20 cellular contexts compared by ENCODE assay signal in the genomic region with DNA sequence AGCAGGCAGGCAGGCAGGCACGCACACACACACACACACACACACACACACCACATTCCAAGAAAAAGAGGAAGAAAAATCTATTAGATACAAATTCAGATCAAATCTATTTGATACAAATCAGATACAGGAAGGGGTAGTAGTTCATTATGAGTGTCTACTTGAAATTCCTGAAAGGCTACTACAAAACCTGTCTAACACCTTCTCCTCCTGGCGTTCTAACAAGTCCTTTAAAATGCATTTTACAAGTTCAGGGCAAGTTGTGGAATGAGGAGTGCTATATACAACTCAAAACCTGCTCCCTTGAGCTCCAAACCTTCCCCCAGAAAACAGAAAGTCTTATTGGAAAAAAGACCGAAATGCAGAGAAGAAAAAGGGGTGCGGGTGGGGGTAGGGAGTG. TPM values are rescaled to one million over a fixed set of nuclear protein-coding genes. Genes with fewer than 3 reads are reported as not detected.
DNase-seq lines count a peak whose midpoint lies in the region; ATAC-seq, FAIRE-seq and TF ChIP-seq lines count a peak whose summit lies in the region.
"Had no signal": no experiment of that assay in that cellular context is flagged by ENCODE, and none has a peak within 500 bp of the region (broad histone marks: within the 10 kb centered on the region; RNA-seq: fewer than 3 reads in every experiment).

No MANE protein-coding gene starts in this region.

- H3K4me1 ChIP-seq in A549 (peaks cover 32% of the 10 kb centered on the region), endocrine pancreas (ENCODE audit: control insufficient read depth, insufficient read depth, low read length) (peaks cover 23% of the 10 kb centered on the region), lower lobe of right lung (peaks cover 28% of the 10 kb centered on the region), osteoblast (ENCODE audit: insufficient read depth, low read length) (peaks cover 8% of the 10 kb centered on the region), left ventricle myocardium inferior (no peaks in the 10 kb centered on the region)

- no peaks in the 10 kb centered on the region for H4K20me1 ChIP-seq in osteoblast (ENCODE audit: insufficient read depth, low read length)
- H4K20me1 ChIP-seq: BLaER1 treated with 17β-estradiol and CSF1 and Interleukin-3, amounts not matched to agents 10 nM and 100 nM had no signal

- H2AFZ ChIP-seq in osteoblast (ENCODE audit: low read length): no peak overlapping the region

- H3K27ac Mint-ChIP-seq in T-cell: no peak overlapping the region
- H3K27ac Mint-ChIP-seq: activated naive CD4-positive, alpha-beta T cell treated with anti-CD3 and anti-CD28 coated beads for 36 hours; naive thymus-derived CD4-positive, alpha-beta T cell had no signal

- peaks cover 15% of the 10 kb centered on the region for H3K79me2 ChIP-seq in osteoblast (ENCODE audit: insufficient read depth, low read length)

- CTCF ChIA-PET in A549 (lab: Yijun Ruan, JAX): no interaction called here
- CTCF ChIA-PET in T-cell (lab: Charles Lee): no interaction called here

- H3K27me3 Mint-ChIP-seq in T-cell: peaks cover 0 to 2% of the 10 kb centered on the region in 2 donors

- H3K4me2 ChIP-seq in A549: 0 out of 3 replicates have a peak overlapping the region, but pooled peaks have one; percentile 15
- no peak overlapping the region for H3K4me2 ChIP-seq in osteoblast (ENCODE audit: insufficient read depth, low read length)
- H3K4me2 ChIP-seq: BLaER1 treated with 17β-estradiol and CSF1 and Interleukin-3, amounts not matched to agents 10 nM and 100 nM had no signal

- no peak for TF ChIP-seq CTCF in A549 (IDR thresholded peaks at IDR 0.05)
- TF ChIP-seq CTCF in lower lobe of right lung (IDR thresholded peaks at IDR 0.05): no peak
- no peak for TF ChIP-seq CTCF in osteoblast (IDR thresholded peaks at IDR 0.05; ENCODE audit: extremely low read depth, low read depth, low read length)
- TF ChIP-seq CTCF in left ventricle myocardium inferior (IDR thresholded peaks at IDR 0.05; ENCODE audit: borderline replicate concordance): no peak

- H3K27me3 ChIP-seq in endocrine pancreas (ENCODE audit: control insufficient read depth, insufficient read depth, low read length) (no peaks in the 10 kb centered on the region), lower lobe of right lung (ENCODE audit: low read depth) (no peaks in the 10 kb centered on the region), osteoblast (ENCODE audit: insufficient read depth, low read length) (no peaks in the 10 kb centered on the region), left ventricle myocardium inferior (ENCODE audit: low read depth) (no peaks in the 10 kb centered on the region)
- H3K27me3 ChIP-seq: BLaER1 treated with 17β-estradiol and CSF1 and Interleukin-3, amounts not matched to agents 10 nM and 100 nM had no signal

- intact Hi-C loops in lower lobe of right lung (cut with DNase I) (no loop called here), left ventricle myocardium inferior (cut with micrococcal nuclease) (no loop called here)

- no peak overlapping the region for H3K4me3 Mint-ChIP-seq in T-cell
- H3K4me3 Mint-ChIP-seq: activated naive CD4-positive, alpha-beta T cell treated with anti-CD3 and anti-CD28 coated beads for 36 hours; naive thymus-derived CD4-positive, alpha-beta T cell had no signal

- H3K36me3 Mint-ChIP-seq in T-cell: no peaks in the 10 kb centered on the region

- no peak for DNase-seq in A549 (ENCODE audit: low read depth in 1 of 2, low spot score in 1 of 2)
- DNase-seq in LoVo (ENCODE audit: low spot score): peak; percentile 30
- DNase-seq in lower lobe of right lung: no peak
- DNase-seq in osteoblast (ENCODE audit: insufficient read length, low spot score, missing footprints): no peak
- no peak for DNase-seq in T-cell
- no peak for DNase-seq in left ventricle myocardium inferior
- DNase-seq: activated CD4-positive, alpha-beta T cell treated with anti-CD3 and anti-CD28 coated beads, Interleukin-2, amount 50 U/mL, for 1 hour; anterior cingulate cortex; cerebellar nuclear complex; DMS 273 treated with DMSO at 0.1 percent for 48 hours; MM.1S; NCI-H1694; stimulated activated CD4-positive, alpha-beta T cell treated with anti-CD3 and anti-CD28 coated beads, Interleukin-4, amount 100 ng/mL, for 1 hour had no signal

- ATAC-seq in A549 (no peak), lower lobe of right lung (peak; percentile 84 to 88), HG02885 (IDR thresholded peaks at IDR 0.05; ENCODE audit: poor library complexity, unreplicated experiment) (no peak), T-cell (replicated peaks in 1 of 4) (no peak)

- H3K9ac ChIP-seq in endocrine pancreas (ENCODE audit: control insufficient read depth, insufficient read depth, low read length): no peak overlapping the region
- H3K9ac ChIP-seq: BLaER1 treated with 17β-estradiol and CSF1 and Interleukin-3, amounts not matched to agents 10 nM and 100 nM had no signal

- WGBS in A549 (ENCODE audit: missing lambda C conversion rate): 65% methylated on average over 4 of the region's 4 CpGs

- no peak for TF ChIP-seq RAD21 in A549 (conservative IDR thresholded peaks at IDR 0.05 in 1 of 2, IDR thresholded peaks at IDR 0.05 in 1 of 2)

- TF ChIP-seq POLR2A in A549 (IDR thresholded peaks at IDR 0.05; ENCODE audit: low read length): no peak

- FAIRE-seq in A549 (lab: Jason Lieb, UNC): no peak
- FAIRE-seq: A204.1, frontal cortex had no signal

- H3K4me3 ChIP-seq in A549 (no peak overlapping the region), endocrine pancreas (ENCODE audit: control insufficient read depth, insufficient read depth, low read length) (peak overlapping the region; percentile 45), lower lobe of right lung (no peak overlapping the region), osteoblast (ENCODE audit: insufficient read depth, low read length) (no peak overlapping the region), left ventricle myocardium inferior (no peak overlapping the region)
- H3K4me3 ChIP-seq: BLaER1 treated with 17β-estradiol and CSF1 and Interleukin-3, amounts not matched to agents 10 nM and 100 nM had no signal

- no peaks in the 10 kb centered on the region for H3K4me1 Mint-ChIP-seq in T-cell

- H3K9me3 ChIP-seq in A549: peaks cover 4% of the 10 kb centered on the region; the same call in 2 of the 3 replicates
- H3K9me3 ChIP-seq in endocrine pancreas (ENCODE audit: control insufficient read depth, low read length): no peaks in the 10 kb centered on the region
- no peaks in the 10 kb centered on the region for H3K9me3 ChIP-seq in lower lobe of right lung
- no peaks in the 10 kb centered on the region for H3K9me3 ChIP-seq in osteoblast (ENCODE audit: low read depth, low read length)
- peaks cover 7% of the 10 kb centered on the region for H3K9me3 ChIP-seq in left ventricle myocardium inferior (replicated peaks)

- no peaks in the 10 kb centered on the region for H3K36me3 ChIP-seq in endocrine pancreas (ENCODE audit: control insufficient read depth, insufficient read depth, low read length)
- no peaks in the 10 kb centered on the region for H3K36me3 ChIP-seq in lower lobe of right lung
- H3K36me3 ChIP-seq in osteoblast (ENCODE audit: insufficient read depth, low read length): no peaks in the 10 kb centered on the region
- no peaks in the 10 kb centered on the region for H3K36me3 ChIP-seq in left ventricle myocardium inferior
- H3K36me3 ChIP-seq: BLaER1 treated with 17β-estradiol and CSF1 and Interleukin-3, amounts not matched to agents 10 nM and 100 nM had no signal

- H3K9me3 Mint-ChIP-seq in T-cell: peaks cover 5 to 6% (median 6%) of the 10 kb centered on the region in 3 donors
- H3K9me3 Mint-ChIP-seq: activated naive CD4-positive, alpha-beta T cell treated with anti-CD3 and anti-CD28 coated beads for 36 hours had no signal

- H3K27ac ChIP-seq in A549 (no peak overlapping the region; a peak in 2 of 6 replicates), lower lobe of right lung (no peak overlapping the region), osteoblast (ENCODE audit: low read depth, low read length) (no peak overlapping the region), left ventricle myocardium inferior (replicated peaks) (no peak overlapping the region)
- H3K27ac ChIP-seq: BLaER1 treated with 17β-estradiol and CSF1 and Interleukin-3, amounts not matched to agents 10 nM and 100 nM had no signal

- no peak for TF ChIP-seq EP300 in A549 (IDR thresholded peaks at IDR 0.05)

- POLR2A ChIA-PET in A549 (lab: Yijun Ruan, JAX) (no interaction called here), T-cell (lab: Charles Lee) (no interaction called here)

TF ChIP-seq in A549, 52 proteins besides CTCF, POLR2A, EP300 and RAD21:
- TF ChIP-seq MAZ (IDR thresholded peaks at IDR 0.05; ENCODE audit: borderline replicate concordance, low read depth, low read length) (no peak), BHLHE40 (IDR thresholded peaks at IDR 0.05; ENCODE audit: low read depth, low read length) (no peak), RCOR1 (IDR thresholded peaks at IDR 0.05; ENCODE audit: low read depth, low read length) (no peak), EHMT2 (IDR thresholded peaks at IDR 0.05; ENCODE audit: low read depth) (no peak), SMC3 (IDR thresholded peaks at IDR 0.05) (no peak)
- TF ChIP-seq, protein P1, sequence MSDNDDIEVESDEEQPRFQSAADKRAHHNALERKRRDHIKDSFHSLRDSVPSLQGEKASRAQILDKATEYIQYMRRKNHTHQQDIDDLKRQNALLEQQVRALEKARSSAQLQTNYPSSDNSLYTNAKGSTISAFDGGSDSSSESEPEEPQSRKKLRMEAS (IDR thresholded peaks at IDR 0.05): no peak
- TF ChIP-seq, protein P2, sequence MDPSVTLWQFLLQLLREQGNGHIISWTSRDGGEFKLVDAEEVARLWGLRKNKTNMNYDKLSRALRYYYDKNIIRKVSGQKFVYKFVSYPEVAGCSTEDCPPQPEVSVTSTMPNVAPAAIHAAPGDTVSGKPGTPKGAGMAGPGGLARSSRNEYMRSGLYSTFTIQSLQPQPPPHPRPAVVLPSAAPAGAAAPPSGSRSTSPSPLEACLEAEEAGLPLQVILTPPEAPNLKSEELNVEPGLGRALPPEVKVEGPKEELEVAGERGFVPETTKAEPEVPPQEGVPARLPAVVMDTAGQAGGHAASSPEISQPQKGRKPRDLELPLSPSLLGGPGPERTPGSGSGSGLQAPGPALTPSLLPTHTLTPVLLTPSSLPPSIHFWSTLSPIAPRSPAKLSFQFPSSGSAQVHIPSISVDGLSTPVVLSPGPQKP (IDR thresholded peaks at IDR 0.05; ENCODE audit: low read depth, low read length): no peak

RNA-seq across cellular contexts. Expression of a gene that starts 0.5 kb away (rescaled TPM):
- 9.0 and 13.2 TPM in 2 replicates for polyA plus RNA-seq in A549 (2011; rRNA removed)
- 2.7 and 3.4 TPM in 2 replicates for polyA plus RNA-seq in A549 (2012; cell fraction: cytosol; rRNA removed)
- 4.8 and 5.9 TPM in 2 replicates for polyA plus RNA-seq in A549 (2012; cell fraction: nucleus; rRNA removed)
- 3.5 to 4.4 TPM (median 4.3 TPM) in 3 replicates for polyA plus RNA-seq in A549 (2017; fragmentation: RNase III; extraction: RNeasy Plus Mini Kit Qiagen cat#74134 plus additional on column Dnase treatment)
- 28.5 and 35.9 TPM in 2 replicates for polyA minus RNA-seq in A549 (2011; rRNA and poly(A)+ RNA removed)
- total RNA-seq in lower lobe of right lung: 27.9 TPM
- 25.3 and 33.6 TPM in 2 replicates for total RNA-seq in osteoblast
- 1 to 10 TPM; 4.4 to 7.8 (median 6.5) TPM for total RNA-seq in T-cell
- total RNA-seq in left ventricle myocardium inferior: 5.3 TPM

Comparison
In these comparisons a context has a peak if more than half of its experiments do, and no peak if none do; other contexts are left out.
1. ATAC-seq: peak in lower lobe of right lung (2 of 2); none in A549 (0 of 2), HG02885 (single experiment) and T-cell (0 of 4).